Comparison of ENCODE assay signal across 8 cellular contexts in genomic region chr4:48342559-48342878, GRCh38. TPM values are rescaled to one million over a fixed set of nuclear protein-coding genes. Genes with fewer than 3 reads are reported as not detected.
DNase-seq lines count a peak whose midpoint lies in the region; ATAC-seq and TF ChIP-seq lines count a peak whose summit lies in the region.

No MANE protein-coding gene starts in this region.

- no peak for TF ChIP-seq CTCF in retinal pigment epithelial cell (conservative IDR thresholded peaks at IDR 0.05; ENCODE audit: low read depth, low read length)

- H3K36me3 Mint-ChIP-seq in T-helper 2 cell treated with Interferon-gamma antibody and Interleukin-4, amounts not matched to agents 5 μg/mL and 100 μg/mL, for 36 hours (ENCODE audit: low read depth) = peaks cover 4% of the 10 kb centered on the region

- no peaks in the 10 kb centered on the region for H3K36me3 ChIP-seq in esophagus (ENCODE audit: control insufficient read depth in 2 of 2, insufficient read depth in 2 of 2, low read length in 1 of 2)

- peak overlapping the region; percentile 91 for H3K27ac Mint-ChIP-seq in T-helper 2 cell treated with Interferon-gamma antibody and Interleukin-4, amounts not matched to agents 5 μg/mL and 100 μg/mL, for 36 hours

- H3K4me1 Mint-ChIP-seq in T-helper 2 cell treated with Interferon-gamma antibody and Interleukin-4, amounts not matched to agents 5 μg/mL and 100 μg/mL, for 36 hours (ENCODE audit: low read depth) = peaks cover 45% of the 10 kb centered on the region

- DNase-seq in NCI-H1105 treated with DMSO at 0.1 percent for 48 hours (lab: John Stamatoyannopoulos, UW) (peak; percentile 17), NCI-H1105 (lab: John Stamatoyannopoulos, UW) (no peak), retinal pigment epithelial cell (ENCODE audit: low read depth) (no peak), NCI-H2196 (lab: John Stamatoyannopoulos, UW; ENCODE audit: unreplicated experiment) (no peak), T1000 (lab: John Stamatoyannopoulos, UW) (no peak)
- peak; percentile 12 for DNase-seq in T-helper 2 cell treated with Interferon-gamma antibody and Interleukin-4, amounts not matched to agents 5 μg/mL and 100 μg/mL, for 36 hours (ENCODE audit: low spot score)

- ATAC-seq in GM21717 (IDR thresholded peaks at IDR 0.05; ENCODE audit: unreplicated experiment) = no peak

- H3K9me3 Mint-ChIP-seq in T-helper 2 cell treated with Interferon-gamma antibody and Interleukin-4, amounts not matched to agents 5 μg/mL and 100 μg/mL, for 36 hours = no peaks in the 10 kb centered on the region

- H3K27me3 ChIP-seq in esophagus (ENCODE audit: control insufficient read depth in 1 of 2, insufficient read depth in 2 of 2, low read length in 2 of 2) = no peaks in the 10 kb centered on the region

- H3K4me1 ChIP-seq in esophagus (ENCODE audit: control insufficient read depth in 2 of 2, insufficient read depth in 2 of 2, low read length in 1 of 2) = peaks cover 0 to 3% of the 10 kb centered on the region in 2 donors

- no peaks in the 10 kb centered on the region for H3K27me3 Mint-ChIP-seq in T-helper 2 cell treated with Interferon-gamma antibody and Interleukin-4, amounts not matched to agents 5 μg/mL and 100 μg/mL, for 36 hours (ENCODE audit: low read depth)

- H3K4me3 ChIP-seq in esophagus (ENCODE audit: low read depth in 1 of 2, low read length in 2 of 2) = peak overlapping the region; percentile 84 to 96
- peak overlapping the region; percentile 72 for H3K4me3 ChIP-seq in retinal pigment epithelial cell (ENCODE audit: low read length)

- H3K27ac ChIP-seq in esophagus (ENCODE audit: low read depth in 2 of 2, low read length in 1 of 2) = peak overlapping the region; percentile 92

- 0% methylated on average over 8 of the region's 8 CpGs for WGBS in esophagus, 2 donors

- H3K4me3 Mint-ChIP-seq in T-helper 2 cell treated with Interferon-gamma antibody and Interleukin-4, amounts not matched to agents 5 μg/mL and 100 μg/mL, for 36 hours = peak overlapping the region; percentile 98

- no peaks in the 10 kb centered on the region for H3K9me3 ChIP-seq in esophagus (ENCODE audit: control insufficient read depth in 2 of 2, insufficient read depth in 1 of 2, low read depth in 1 of 2, low read length in 1 of 2)

RNA-seq across cellular contexts. Expression of gene SLAIN2, which starts 1.2 kb away (rescaled TPM):
- 10 to 100 TPM; 17.9 to 41.5 TPM for polyA plus RNA-seq in esophagus

Comparison
In these comparisons a context has a peak if more than half of its experiments do, and no peak if none do; other contexts are left out.
1. DNase-seq: peak in NCI-H1105 treated with DMSO at 0.1 percent for 48 hours (single experiment) and T-helper 2 cell treated with Interferon-gamma antibody and Interleukin-4, amounts not matched to agents 5 μg/mL and 100 μg/mL, for 36 hours (single experiment); none in NCI-H1105 (single experiment), retinal pigment epithelial cell (single experiment), NCI-H2196 (single experiment) and T1000 (single experiment).